1 cellular context compared by ENCODE assay signal in the genomic region with DNA sequence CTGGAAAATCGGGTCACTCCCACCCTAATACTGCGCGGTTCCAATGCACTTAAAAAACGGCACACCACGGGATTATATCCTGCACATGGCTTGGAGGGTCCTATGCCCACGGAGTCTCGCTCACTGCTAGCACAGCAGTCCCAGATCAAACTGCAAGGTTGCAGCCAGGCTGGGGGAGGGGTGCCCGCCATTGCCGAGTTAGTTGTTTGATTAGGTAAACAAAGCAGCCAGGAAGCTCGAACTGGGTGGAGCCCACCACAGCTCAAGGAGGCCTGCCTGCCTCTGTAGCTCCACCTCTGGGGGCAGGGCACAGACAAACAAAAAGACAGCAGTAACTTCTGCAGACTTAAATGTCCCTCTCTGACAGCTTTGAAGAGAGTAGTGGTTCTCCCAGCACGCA.
TF ChIP-seq lines count a peak whose summit lies in the region.
"Not testable (repeated sequence)": the region's sequence is repeated elsewhere in the genome, so short reads cannot be mapped to it uniquely, and the experiment has no call there.

No MANE protein-coding gene starts in this region.

TF ChIP-seq in HepG2, 621 proteins besides CTCF, POLR2A, EP300 and RAD21 (continued from another document):
- TF ChIP-seq SOX6 (IDR thresholded peaks at IDR 0.05) = not testable (repeated sequence)
- TF ChIP-seq SOX6 (CRISPR knock-in tag; IDR thresholded peaks at IDR 0.05) = 0 out of 2 replicates have a peak, but pooled peaks have one; percentile 16
- TF ChIP-seq, protein P1, sequence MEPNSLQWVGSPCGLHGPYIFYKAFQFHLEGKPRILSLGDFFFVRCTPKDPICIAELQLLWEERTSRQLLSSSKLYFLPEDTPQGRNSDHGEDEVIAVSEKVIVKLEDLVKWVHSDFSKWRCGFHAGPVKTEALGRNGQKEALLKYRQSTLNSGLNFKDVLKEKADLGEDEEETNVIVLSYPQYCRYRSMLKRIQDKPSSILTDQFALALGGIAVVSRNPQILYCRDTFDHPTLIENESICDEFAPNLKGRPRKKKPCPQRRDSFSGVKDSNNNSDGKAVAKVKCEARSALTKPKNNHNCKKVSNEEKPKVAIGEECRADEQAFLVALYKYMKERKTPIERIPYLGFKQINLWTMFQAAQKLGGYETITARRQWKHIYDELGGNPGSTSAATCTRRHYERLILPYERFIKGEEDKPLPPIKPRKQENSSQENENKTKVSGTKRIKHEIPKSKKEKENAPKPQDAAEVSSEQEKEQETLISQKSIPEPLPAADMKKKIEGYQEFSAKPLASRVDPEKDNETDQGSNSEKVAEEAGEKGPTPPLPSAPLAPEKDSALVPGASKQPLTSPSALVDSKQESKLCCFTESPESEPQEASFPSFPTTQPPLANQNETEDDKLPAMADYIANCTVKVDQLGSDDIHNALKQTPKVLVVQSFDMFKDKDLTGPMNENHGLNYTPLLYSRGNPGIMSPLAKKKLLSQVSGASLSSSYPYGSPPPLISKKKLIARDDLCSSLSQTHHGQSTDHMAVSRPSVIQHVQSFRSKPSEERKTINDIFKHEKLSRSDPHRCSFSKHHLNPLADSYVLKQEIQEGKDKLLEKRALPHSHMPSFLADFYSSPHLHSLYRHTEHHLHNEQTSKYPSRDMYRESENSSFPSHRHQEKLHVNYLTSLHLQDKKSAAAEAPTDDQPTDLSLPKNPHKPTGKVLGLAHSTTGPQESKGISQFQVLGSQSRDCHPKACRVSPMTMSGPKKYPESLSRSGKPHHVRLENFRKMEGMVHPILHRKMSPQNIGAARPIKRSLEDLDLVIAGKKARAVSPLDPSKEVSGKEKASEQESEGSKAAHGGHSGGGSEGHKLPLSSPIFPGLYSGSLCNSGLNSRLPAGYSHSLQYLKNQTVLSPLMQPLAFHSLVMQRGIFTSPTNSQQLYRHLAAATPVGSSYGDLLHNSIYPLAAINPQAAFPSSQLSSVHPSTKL (CRISPR knock-in tag; IDR thresholded peaks at IDR 0.05) = peak; percentile 46; the same call in 1 of the 2 replicates
- peak; percentile 45 for TF ChIP-seq ZMYM4 (CRISPR knock-in tag; IDR thresholded peaks at IDR 0.05)
- peak; percentile 81 for TF ChIP-seq FOXA3 (CRISPR knock-in tag; IDR thresholded peaks at IDR 0.05)
- TF ChIP-seq, protein P2, sequence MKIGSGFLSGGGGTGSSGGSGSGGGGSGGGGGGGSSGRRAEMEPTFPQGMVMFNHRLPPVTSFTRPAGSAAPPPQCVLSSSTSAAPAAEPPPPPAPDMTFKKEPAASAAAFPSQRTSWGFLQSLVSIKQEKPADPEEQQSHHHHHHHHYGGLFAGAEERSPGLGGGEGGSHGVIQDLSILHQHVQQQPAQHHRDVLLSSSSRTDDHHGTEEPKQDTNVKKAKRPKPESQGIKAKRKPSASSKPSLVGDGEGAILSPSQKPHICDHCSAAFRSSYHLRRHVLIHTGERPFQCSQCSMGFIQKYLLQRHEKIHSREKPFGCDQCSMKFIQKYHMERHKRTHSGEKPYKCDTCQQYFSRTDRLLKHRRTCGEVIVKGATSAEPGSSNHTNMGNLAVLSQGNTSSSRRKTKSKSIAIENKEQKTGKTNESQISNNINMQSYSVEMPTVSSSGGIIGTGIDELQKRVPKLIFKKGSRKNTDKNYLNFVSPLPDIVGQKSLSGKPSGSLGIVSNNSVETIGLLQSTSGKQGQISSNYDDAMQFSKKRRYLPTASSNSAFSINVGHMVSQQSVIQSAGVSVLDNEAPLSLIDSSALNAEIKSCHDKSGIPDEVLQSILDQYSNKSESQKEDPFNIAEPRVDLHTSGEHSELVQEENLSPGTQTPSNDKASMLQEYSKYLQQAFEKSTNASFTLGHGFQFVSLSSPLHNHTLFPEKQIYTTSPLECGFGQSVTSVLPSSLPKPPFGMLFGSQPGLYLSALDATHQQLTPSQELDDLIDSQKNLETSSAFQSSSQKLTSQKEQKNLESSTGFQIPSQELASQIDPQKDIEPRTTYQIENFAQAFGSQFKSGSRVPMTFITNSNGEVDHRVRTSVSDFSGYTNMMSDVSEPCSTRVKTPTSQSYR (CRISPR knock-in tag; IDR thresholded peaks at IDR 0.05; ENCODE audit: borderline replicate concordance) = peak; percentile 91
- TF ChIP-seq POGZ (CRISPR knock-in tag; IDR thresholded peaks at IDR 0.05) = 0 out of 2 replicates have a peak, but pooled peaks have one; percentile 18
- TF ChIP-seq, protein P3, sequence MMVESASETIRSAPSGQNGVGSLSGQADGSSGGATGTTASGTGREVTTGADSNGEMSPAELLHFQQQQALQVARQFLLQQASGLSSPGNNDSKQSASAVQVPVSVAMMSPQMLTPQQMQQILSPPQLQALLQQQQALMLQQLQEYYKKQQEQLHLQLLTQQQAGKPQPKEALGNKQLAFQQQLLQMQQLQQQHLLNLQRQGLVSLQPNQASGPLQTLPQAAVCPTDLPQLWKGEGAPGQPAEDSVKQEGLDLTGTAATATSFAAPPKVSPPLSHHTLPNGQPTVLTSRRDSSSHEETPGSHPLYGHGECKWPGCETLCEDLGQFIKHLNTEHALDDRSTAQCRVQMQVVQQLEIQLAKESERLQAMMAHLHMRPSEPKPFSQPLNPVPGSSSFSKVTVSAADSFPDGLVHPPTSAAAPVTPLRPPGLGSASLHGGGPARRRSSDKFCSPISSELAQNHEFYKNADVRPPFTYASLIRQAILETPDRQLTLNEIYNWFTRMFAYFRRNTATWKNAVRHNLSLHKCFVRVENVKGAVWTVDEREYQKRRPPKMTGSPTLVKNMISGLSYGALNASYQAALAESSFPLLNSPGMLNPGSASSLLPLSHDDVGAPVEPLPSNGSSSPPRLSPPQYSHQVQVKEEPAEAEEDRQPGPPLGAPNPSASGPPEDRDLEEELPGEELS (CRISPR knock-in tag; IDR thresholded peaks at IDR 0.05) = peak; percentile 59
